15 cellular contexts compared by ENCODE assay signal in the genomic region with DNA sequence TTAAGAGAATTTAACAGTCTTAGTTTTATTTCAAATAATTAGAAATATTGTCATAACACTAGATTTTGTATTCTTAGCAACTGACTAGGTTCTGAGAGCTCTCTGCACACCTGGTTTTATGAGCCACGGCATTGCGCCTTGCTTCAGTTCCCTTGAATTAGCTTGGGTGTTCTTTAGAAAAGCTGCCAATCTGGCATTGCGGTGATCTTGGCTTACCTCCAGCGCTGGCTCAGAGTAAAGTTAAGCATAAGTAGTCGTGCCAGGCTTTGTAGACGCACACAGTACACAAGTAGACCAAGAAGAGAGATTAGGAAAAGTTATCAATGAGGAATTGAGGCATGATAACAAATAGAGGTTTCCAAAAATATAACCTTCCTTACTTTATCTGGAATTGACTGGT. TPM values are rescaled to one million over a fixed set of nuclear protein-coding genes. Genes with fewer than 3 reads are reported as not detected.
A peak's percentile ranks its signal among the peaks of the same experiment; 100 is the strongest.
DNase-seq lines count a peak whose midpoint lies in the region; ATAC-seq and TF ChIP-seq lines count a peak whose summit lies in the region.
"Had no signal": no experiment of that assay in that cellular context is flagged by ENCODE, and none has a peak within 500 bp of the region (broad histone marks: within the 10 kb centered on the region; RNA-seq: fewer than 3 reads in every experiment).

No MANE protein-coding gene starts in this region.

- DNase-seq in NCI-H128 (lab: John Stamatoyannopoulos, UW; ENCODE audit: unreplicated experiment), result peak; percentile 75
- DNase-seq in hypothalamus (lab: John Stamatoyannopoulos, UW), result peak in 27 of 51 donors; percentile 0 to 42 (median 10)
- peak; percentile 56 to 85 for DNase-seq in gastrocnemius medialis
- DNase-seq in KBM-7, result no peak
- DNase-seq in erythroblast (lab: John Stamatoyannopoulos, UW), result no peak
- DNase-seq in natural killer cell, result no peak
- DNase-seq: activated T-cell treated with anti-CD3 and anti-CD28 coated beads for 4 hours; brain microvascular endothelial cell; stimulated activated CD4-positive, alpha-beta T cell treated with anti-CD3 and anti-CD28 coated beads, Interleukin-15, amount 100 ng/mL, for 24 hours had no signal

- H3K27ac Mint-ChIP-seq in natural killer cell, result no peak overlapping the region
- H3K27ac Mint-ChIP-seq: natural killer cell treated with Interleukin-12 subunit alpha and Interleukin-12 subunit beta and Interleukin-15 and Interleukin-18, amount 100 ng/mL, for 72 hours had no signal

- H3K4me1 Mint-ChIP-seq in natural killer cell, result peaks cover under 1 to 8% of the 10 kb centered on the region in 2 donors
- H3K4me1 Mint-ChIP-seq: IgD-negative memory B cell had no signal

- H3K27me3 Mint-ChIP-seq in natural killer cell (ENCODE audit: low read depth in 2 of 2), result no peaks in the 10 kb centered on the region
- H3K27me3 Mint-ChIP-seq: IgD-negative memory B cell; natural killer cell treated with Interleukin-12 subunit alpha and Interleukin-12 subunit beta and Interleukin-15 and Interleukin-18, amount 100 ng/mL, for 72 hours had no signal

- no peaks in the 10 kb centered on the region for H3K9me3 ChIP-seq in gastrocnemius medialis
- H3K9me3 ChIP-seq: HAP-1 had no signal

- no peak overlapping the region for H3K4me3 Mint-ChIP-seq in natural killer cell
- H3K4me3 Mint-ChIP-seq: IgD-negative memory B cell; natural killer cell treated with Interleukin-12 subunit alpha and Interleukin-12 subunit beta and Interleukin-15 and Interleukin-18, amount 100 ng/mL, for 72 hours had no signal

- TF ChIP-seq POLR2A in gastrocnemius medialis (IDR thresholded peaks at IDR 0.05), result no peak
- no peak for TF ChIP-seq POLR2A in erythroblast (IDR thresholded peaks at IDR 0.05; ENCODE audit: low read length)

- in situ Hi-C loops in gastrocnemius medialis (cut with MboI; ENCODE audit: low sequenced_read_pairs in 4 of 4), result no loop called here
- in situ Hi-C loops in KBM-7 (cut with MboI; ENCODE audit: low pct_unique_long_range_greater_than_20kb, low sequenced_read_pairs), result no loop called here

- peak overlapping the region; percentile 8; the same call in 1 of the 2 replicates for H3K27ac ChIP-seq in VCaP
- H3K27ac ChIP-seq in gastrocnemius medialis, result peak overlapping the region; percentile 9 to 46 (median 44)
- H3K27ac ChIP-seq: brain microvascular endothelial cell, epithelial cell of prostate had no signal

- intact Hi-C loops in gastrocnemius medialis (cut with DNase I; ENCODE audit: low total_unique reads) (loop anchor here (2.0 kb wide), 1 partner anchor 16 kb away; no protein-coding TSS in a partner anchor), natural killer cell (cut with micrococcal nuclease) (no loop called here)

- TF ChIP-seq CTCF in VCaP (conservative IDR thresholded peaks at IDR 0.05) (no peak), gastrocnemius medialis (IDR thresholded peaks at IDR 0.05 in 4 of 5, conservative IDR thresholded peaks at IDR 0.05 in 1 of 5) (no peak), natural killer cell (IDR thresholded peaks at IDR 0.05) (no peak)

- no peaks in the 10 kb centered on the region for H3K9me3 Mint-ChIP-seq in natural killer cell
- H3K9me3 Mint-ChIP-seq: IgD-negative memory B cell; natural killer cell treated with Interleukin-12 subunit alpha and Interleukin-12 subunit beta and Interleukin-15 and Interleukin-18, amount 100 ng/mL, for 72 hours had no signal

- peaks cover 22% of the 10 kb centered on the region for H3K36me3 Mint-ChIP-seq in natural killer cell

- H3K36me3 ChIP-seq in gastrocnemius medialis, result peaks cover 2 to 66% of the 10 kb centered on the region in 2 donors

- peaks cover 7 to 17% of the 10 kb centered on the region in 2 donors for H3K4me1 ChIP-seq in gastrocnemius medialis
- H3K4me1 ChIP-seq: HAP-1 had no signal

- ATAC-seq in gastrocnemius medialis (peak; percentile 89 to 96), natural killer cell (no peak), HG02759 (IDR thresholded peaks at IDR 0.05; ENCODE audit: unreplicated experiment) (no peak)
- ATAC-seq: natural killer cell treated with Interleukin-12 subunit alpha and Interleukin-12 subunit beta and Interleukin-15 and Interleukin-18, amount 100 ng/mL, for 72 hours had no signal

- H3K27me3 ChIP-seq in gastrocnemius medialis, result no peaks in the 10 kb centered on the region
- H3K27me3 ChIP-seq: brain microvascular endothelial cell had no signal

- no peak overlapping the region for H3K4me3 ChIP-seq in gastrocnemius medialis
- H3K4me3 ChIP-seq: HAP-1 had no signal

RNA-seq across cellular contexts. Expression of a gene that starts 45.7 kb away (rescaled TPM):
- total RNA-seq in gastrocnemius medialis, result 10 to 100 TPM; 38.2 to 78.2 (median 68.1) TPM
- 100 to 1,000 TPM; 128 to 147 (median 136) TPM for total RNA-seq in natural killer cell

RNA-seq across cellular contexts. Expression of a gene that starts 52.4 kb away (rescaled TPM):
- total RNA-seq in gastrocnemius medialis (1 to 10 TPM in 1 of 4 donors, not detected in 3; 2.2 TPM), natural killer cell (not detected)
- total RNA-seq: natural killer cell treated with Interleukin-12 subunit alpha and Interleukin-12 subunit beta and Interleukin-15 and Interleukin-18, amount 100 ng/mL, for 72 hours had no signal

Comparison
In these comparisons a context has a peak if more than half of its experiments do, and no peak if none do; other contexts are left out.
1. DNase-seq: peak in NCI-H128 (single experiment), hypothalamus (27 of 51) and gastrocnemius medialis (2 of 2); none in KBM-7 (single experiment), erythroblast (0 of 2) and natural killer cell (single experiment).
2. ATAC-seq: peak in gastrocnemius medialis (2 of 2); none in natural killer cell (0 of 3) and HG02759 (single experiment).